8 cellular contexts compared by ENCODE assay signal in the genomic region with DNA sequence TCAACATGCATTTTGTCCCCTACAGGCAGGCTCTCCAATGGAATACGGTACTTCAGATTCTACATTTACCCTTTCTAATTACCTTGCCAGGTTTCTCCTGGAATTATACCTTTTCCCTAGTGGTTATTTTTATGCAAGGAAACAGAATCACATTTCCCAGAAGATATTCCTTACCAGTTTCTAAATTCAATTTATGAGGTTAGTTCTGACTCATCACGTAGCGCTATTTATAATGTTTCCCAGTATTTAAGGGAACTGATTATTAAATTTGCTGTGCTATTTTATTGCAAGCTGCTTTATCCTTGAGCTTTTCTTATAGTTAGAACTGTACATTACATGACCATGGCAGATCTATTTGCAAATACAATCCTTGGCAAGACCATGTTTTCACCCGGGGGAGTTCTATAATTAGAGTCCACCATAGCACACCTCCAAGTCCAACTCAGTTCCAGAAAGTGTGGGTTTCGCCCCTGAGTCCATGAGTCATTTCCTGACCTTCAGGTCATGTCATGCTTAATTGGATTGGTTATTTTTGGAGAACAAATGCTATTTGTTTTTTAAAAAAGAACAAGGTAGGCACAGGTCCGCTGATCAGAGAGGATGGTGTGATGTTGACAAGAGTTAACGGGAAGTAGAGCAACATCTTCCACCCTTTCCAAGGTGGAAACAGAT.
DNase-seq lines count a peak whose midpoint lies in the region; ATAC-seq and TF ChIP-seq lines count a peak whose summit lies in the region.

No MANE protein-coding gene starts in this region.

- peak overlapping the region in 3 of 4 donors; percentile 42 to 76 (median 68) for H3K27ac ChIP-seq in gastroesophageal sphincter

- peak overlapping the region; percentile 27 for H3K4me3 Mint-ChIP-seq in Calu3 (ENCODE audit: low read depth, unreplicated experiment)

- H3K27ac Mint-ChIP-seq in Calu3 (ENCODE audit: unreplicated experiment): peak overlapping the region; percentile 87

- no peak overlapping the region for H3K4me3 ChIP-seq in gastroesophageal sphincter

- DNase-seq in Calu3: no peak
- no peak for DNase-seq in NCI-H446 (lab: John Stamatoyannopoulos, UW)
- DNase-seq in HuH-7 (ENCODE audit: low spot score): no peak
- no peak for DNase-seq in NCI-H2227 (lab: John Stamatoyannopoulos, UW; ENCODE audit: unreplicated experiment)
- no peak for DNase-seq in stimulated activated CD4-positive, alpha-beta T cell treated with anti-CD3 and anti-CD28 coated beads, Interleukin-4, amount 100 ng/mL, for 24 hours

- H3K4me1 Mint-ChIP-seq in Calu3 (ENCODE audit: low read depth, unreplicated experiment): peaks cover 47% of the 10 kb centered on the region

- no TSS peak for BruUV-seq in Calu3 (replicated peaks; lab: Mats Ljungman, UMichigan)

- intact Hi-C loops in Calu3 (cut with micrococcal nuclease; ENCODE audit: unreplicated experiment): loop anchor here (5.0 to 10.0 kb wide), 2 partner anchors 76 to 206 kb away; no protein-coding TSS in a partner anchor

- TF ChIP-seq CTCF in Calu3 (IDR thresholded peaks at IDR 0.05; ENCODE audit: unreplicated experiment): no peak
- TF ChIP-seq CTCF in gastroesophageal sphincter (IDR thresholded peaks at IDR 0.05): no peak

- no peaks in the 10 kb centered on the region for H3K27me3 Mint-ChIP-seq in Calu3 (ENCODE audit: unreplicated experiment)

- no peaks in the 10 kb centered on the region for H3K36me3 ChIP-seq in gastroesophageal sphincter

- H3K4me1 ChIP-seq in gastroesophageal sphincter: no peaks in the 10 kb centered on the region

- peaks cover 6% of the 10 kb centered on the region for H3K9me3 Mint-ChIP-seq in Calu3 (ENCODE audit: low read depth, unreplicated experiment)

- peaks cover 21% of the 10 kb centered on the region for H3K36me3 Mint-ChIP-seq in Calu3 (ENCODE audit: insufficient read depth, unreplicated experiment)

- ATAC-seq in GM21360 (IDR thresholded peaks at IDR 0.05; ENCODE audit: unreplicated experiment): peak; percentile 80
- ATAC-seq in HG03565 (IDR thresholded peaks at IDR 0.05; ENCODE audit: unreplicated experiment): peak; percentile 90
- ATAC-seq in gastroesophageal sphincter: no peak

- CTCF ChIA-PET in Calu3 (lab: Charles Lee): interaction anchor here (0.6 kb wide), 1 partner anchor 13 kb away, joined by 4 read pairs; no protein-coding TSS in a partner anchor

- WGBS in gastroesophageal sphincter (ENCODE audit: low coverage in 1 of 2), 2 donors: 59 to 65% methylated on average over 6 of the region's 7 CpGs

- no peak for TF ChIP-seq POLR2A in gastroesophageal sphincter (IDR thresholded peaks at IDR 0.05)

- no peak for TF ChIP-seq EP300 in gastroesophageal sphincter (IDR thresholded peaks at IDR 0.05)

- no peaks in the 10 kb centered on the region for H3K27me3 ChIP-seq in gastroesophageal sphincter

- peaks cover 0 to 10% (median 0%) of the 10 kb centered on the region in 3 donors for H3K9me3 ChIP-seq in gastroesophageal sphincter
